ENCODE assay signal across 14 cellular contexts in the genomic region with DNA sequence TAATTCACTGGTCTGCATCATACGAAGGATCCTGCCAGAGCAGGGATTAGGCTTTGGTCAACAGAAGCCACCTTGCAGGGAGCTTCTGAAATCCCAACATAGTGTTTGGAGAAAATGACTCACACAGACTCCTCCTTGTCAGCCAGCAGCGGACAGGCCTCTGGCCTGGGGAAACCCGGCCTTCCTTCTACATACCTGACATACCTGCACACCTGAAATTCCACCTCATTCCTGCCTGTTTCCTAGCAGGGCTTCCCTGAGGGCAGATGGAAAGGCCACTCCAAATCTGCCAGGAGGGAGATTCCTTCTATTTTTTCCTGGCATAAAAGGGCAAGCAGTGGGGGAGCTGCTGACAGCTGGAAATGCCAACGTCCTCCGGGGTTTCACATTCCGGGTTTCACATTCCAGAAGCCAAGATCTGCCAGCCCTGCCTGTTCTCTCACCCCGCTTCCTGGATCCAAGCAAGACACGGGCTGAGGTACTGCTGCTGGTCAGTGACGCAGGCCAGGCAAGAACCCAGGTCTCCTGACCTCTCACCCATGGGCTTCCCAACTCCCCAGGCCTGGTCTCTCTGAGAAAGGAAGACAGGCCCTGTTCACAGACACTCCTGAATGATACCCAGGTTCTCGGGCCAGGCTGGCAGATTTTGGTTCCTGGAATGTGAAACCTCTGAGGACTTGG. TPM values are rescaled to one million over a fixed set of nuclear protein-coding genes. Genes with fewer than 3 reads are reported as not detected.
DNase-seq lines count a peak whose midpoint lies in the region; ATAC-seq, FAIRE-seq and TF ChIP-seq lines count a peak whose summit lies in the region.
"Had no signal": no experiment of that assay in that cellular context is flagged by ENCODE, and none has a peak within 500 bp of the region (broad histone marks: within the 10 kb centered on the region; RNA-seq: fewer than 3 reads in every experiment).

No MANE protein-coding gene starts in this region.

- H3K4me1 Mint-ChIP-seq in GM23338 (peaks cover 27% of the 10 kb centered on the region), osteocyte (ENCODE audit: unreplicated experiment) (peaks cover 46% of the 10 kb centered on the region)
- H3K4me1 Mint-ChIP-seq in activated CD4-positive, alpha-beta T cell treated with anti-CD3 and anti-CD28 coated beads, Interleukin-2, amount 10 ng/mL, durations not matched to agents 7 days and 5 days: peaks cover 13% of the 10 kb centered on the region

- H3K9me3 Mint-ChIP-seq in GM23338 (peaks cover 3% of the 10 kb centered on the region; the same call in 2 of the 3 replicates), osteocyte (ENCODE audit: unreplicated experiment) (no peaks in the 10 kb centered on the region)
- no peaks in the 10 kb centered on the region for H3K9me3 Mint-ChIP-seq in activated CD4-positive, alpha-beta T cell treated with anti-CD3 and anti-CD28 coated beads, Interleukin-2, amount 10 ng/mL, durations not matched to agents 7 days and 5 days
- H3K9me3 Mint-ChIP-seq: CD14-positive monocyte had no signal

- H3K36me3 Mint-ChIP-seq in GM23338 (ENCODE audit: low read depth): no peaks in the 10 kb centered on the region
- no peaks in the 10 kb centered on the region for H3K36me3 Mint-ChIP-seq in osteocyte (ENCODE audit: unreplicated experiment)
- H3K36me3 Mint-ChIP-seq in activated CD4-positive, alpha-beta T cell treated with anti-CD3 and anti-CD28 coated beads, Interleukin-2, amount 10 ng/mL, durations not matched to agents 7 days and 5 days (ENCODE audit: low read depth): no peaks in the 10 kb centered on the region
- H3K36me3 Mint-ChIP-seq: CD14-positive monocyte; naive thymus-derived CD8-positive, alpha-beta T cell had no signal

- 46 to 64% (median 57%) methylated on average over 10 of the region's 10 CpGs for whole genome bisulfite sequencing in small intestine, 3 donors

- TF ChIP-seq CTCF in GM23338 (conservative IDR thresholded peaks at IDR 0.05; ENCODE audit: low read depth in 2 of 2) (no peak), osteocyte (IDR thresholded peaks at IDR 0.05) (no peak)

- H3K4me3 Mint-ChIP-seq in GM23338 (peak overlapping the region; percentile 28; the same call in 2 of the 3 replicates), osteocyte (ENCODE audit: unreplicated experiment) (peak overlapping the region; percentile 44)
- no peak overlapping the region for H3K4me3 Mint-ChIP-seq in activated CD4-positive, alpha-beta T cell treated with anti-CD3 and anti-CD28 coated beads, Interleukin-2, amount 10 ng/mL, durations not matched to agents 7 days and 5 days
- H3K4me3 Mint-ChIP-seq: CD14-positive monocyte; naive thymus-derived CD8-positive, alpha-beta T cell had no signal

- no peaks in the 10 kb centered on the region for H3K36me3 ChIP-seq in GM23338 (ENCODE audit: insufficient read depth)
- no peaks in the 10 kb centered on the region for H3K36me3 ChIP-seq in small intestine (ENCODE audit: control insufficient read depth in 2 of 2, insufficient read depth in 2 of 2, low read length in 2 of 2)

- H4K20me1 ChIP-seq in GM23338 (replicated peaks; ENCODE audit: insufficient read depth): no peaks in the 10 kb centered on the region

- peak overlapping the region; percentile 81 for H3K27ac ChIP-seq in GM23338 (ENCODE audit: low read depth)
- H3K27ac ChIP-seq in small intestine (ENCODE audit: low read depth in 1 of 2, low read length in 1 of 2): no peak overlapping the region

- H3K9me2 ChIP-seq in GM23338 (ENCODE audit: insufficient read depth): peaks cover 6% of the 10 kb centered on the region; the same call in 1 of the 2 replicates

- POLR2A ChIA-PET in activated CD4-positive, alpha-beta T cell treated with anti-CD3 and anti-CD28 coated beads, Interleukin-2, amount 10 ng/mL, durations not matched to agents 7 days and 5 days (lab: Charles Lee): no interaction called here

- H3K27me3 ChIP-seq in GM23338 (ENCODE audit: insufficient read depth) (no peaks in the 10 kb centered on the region), small intestine (ENCODE audit: control insufficient read depth in 2 of 2, insufficient read depth in 2 of 2, low read length in 2 of 2) (peaks cover 0 to 2% of the 10 kb centered on the region in 2 donors)

- CTCF ChIA-PET in activated CD4-positive, alpha-beta T cell treated with anti-CD3 and anti-CD28 coated beads, Interleukin-2, amount 10 ng/mL, durations not matched to agents 7 days and 5 days (lab: Charles Lee): no interaction called here

- H3K79me2 ChIP-seq in GM23338 (replicated peaks; ENCODE audit: insufficient read depth): no peaks in the 10 kb centered on the region

- ATAC-seq in GM23338: peak; percentile 95
- ATAC-seq in SK-N-SH treated with all-trans-retinoic acid at 6 μM for 48 hours: peak; percentile 74
- no peak for ATAC-seq in HG02840 (IDR thresholded peaks at IDR 0.05; ENCODE audit: low FRiP score, unreplicated experiment)
- ATAC-seq: naive thymus-derived CD8-positive, alpha-beta T cell had no signal

- H3K27ac Mint-ChIP-seq in GM23338 (peak overlapping the region; percentile 70), osteocyte (ENCODE audit: unreplicated experiment) (peak overlapping the region; percentile 93)
- no peak overlapping the region for H3K27ac Mint-ChIP-seq in activated CD4-positive, alpha-beta T cell treated with anti-CD3 and anti-CD28 coated beads, Interleukin-2, amount 10 ng/mL, durations not matched to agents 7 days and 5 days
- H3K27ac Mint-ChIP-seq: naive thymus-derived CD8-positive, alpha-beta T cell had no signal

- no peak overlapping the region for H2AFZ ChIP-seq in GM23338

- FAIRE-seq in small intestine (lab: Jason Lieb, UNC): no peak
- FAIRE-seq: frontal cortex had no signal

- H3K4me1 ChIP-seq in GM23338 (ENCODE audit: insufficient read depth) (no peaks in the 10 kb centered on the region), small intestine (ENCODE audit: control insufficient read depth in 2 of 2, insufficient read depth in 1 of 2, low read depth in 1 of 2, low read length in 1 of 2) (no peaks in the 10 kb centered on the region)

- H3K4me3 ChIP-seq in GM23338: no peak overlapping the region
- H3K4me3 ChIP-seq in small intestine (ENCODE audit: low read depth in 1 of 2, low read length in 2 of 2): no peak overlapping the region

- H3K27me3 Mint-ChIP-seq in GM23338 (ENCODE audit: insufficient read depth, low read depth, poor library complexity) (peaks cover 5% of the 10 kb centered on the region), osteocyte (ENCODE audit: unreplicated experiment) (peaks cover 9% of the 10 kb centered on the region)
- H3K27me3 Mint-ChIP-seq in activated CD4-positive, alpha-beta T cell treated with anti-CD3 and anti-CD28 coated beads, Interleukin-2, amount 10 ng/mL, durations not matched to agents 7 days and 5 days: peaks cover 18% of the 10 kb centered on the region

- no peaks in the 10 kb centered on the region for H3F3A ChIP-seq in GM23338 (replicated peaks; ENCODE audit: low read depth)

- peak; percentile 89 for DNase-seq in GM23338 (ENCODE audit: low spot score)
- DNase-seq in glomerular visceral epithelial cell (ENCODE audit: extremely low spot score): peak; percentile 88
- DNase-seq in osteocyte (ENCODE audit: extremely low spot score, unreplicated experiment): no peak
- no peak for DNase-seq in activated CD4-positive, alpha-beta T cell treated with anti-CD3 and anti-CD28 coated beads, Interleukin-2, amount 10 ng/mL, durations not matched to agents 7 days and 5 days
- DNase-seq in small intestine: no peak
- no peak for DNase-seq in D341Med (ENCODE audit: low spot score)
- DNase-seq: IMR-90; naive thymus-derived CD8-positive, alpha-beta T cell; stimulated activated CD4-positive, alpha-beta T cell treated with anti-CD3 and anti-CD28 coated beads, Interleukin-1b, Interleukin-23, amount 100 ng/mL, for 48 hours; T-helper 1 cell had no signal

- peak overlapping the region; percentile 47 for H3K4me2 ChIP-seq in GM23338

- H3K9me3 ChIP-seq in small intestine (ENCODE audit: control insufficient read depth, low read depth): no peaks in the 10 kb centered on the region

TF ChIP-seq in SK-N-SH treated with all-trans-retinoic acid at 6 μM for 48 hours, 23 proteins besides CTCF, POLR2A, EP300 and RAD21:
- TF ChIP-seq ARNTL (CRISPR knock-in tag; IDR thresholded peaks at IDR 0.05; ENCODE audit: borderline replicate concordance, low read depth) (no peak), ZNF565 (CRISPR knock-in tag; conservative IDR thresholded peaks at IDR 0.05; ENCODE audit: low read depth) (no peak)

RNA-seq across cellular contexts. Expression of a gene that starts 18.2 kb away (rescaled TPM):
- total RNA-seq in GM23338 (2014; rRNA removed; shearing (Covaris generic)): not detected in 2 replicates
- not detected in 2 replicates for polyA plus RNA-seq in GM23338 (2016; fragmentation: Nextera tagmentation; extraction: Ambion mirVana)
- total RNA-seq in osteocyte: not detected in 2 replicates
- total RNA-seq in activated CD4-positive, alpha-beta T cell treated with anti-CD3 and anti-CD28 coated beads, Interleukin-2, amount 10 ng/mL, durations not matched to agents 7 days and 5 days: not detected
- polyA plus RNA-seq in small intestine: not detected
- total RNA-seq: frontal cortex; IMR-90; naive thymus-derived CD8-positive, alpha-beta T cell had no signal
- polyA plus RNA-seq: CD14-positive monocyte; IMR-90; naive thymus-derived CD8-positive, alpha-beta T cell had no signal

Comparison
In these comparisons a context has a peak if more than half of its experiments do, and no peak if none do; other contexts are left out.
1. DNase-seq: peak in GM23338 (single experiment) and glomerular visceral epithelial cell (single experiment); none in osteocyte (single experiment), activated CD4-positive, alpha-beta T cell treated with anti-CD3 and anti-CD28 coated beads, Interleukin-2, amount 10 ng/mL, durations not matched to agents 7 days and 5 days (single experiment), small intestine (single experiment) and D341Med (single experiment).